8 cellular contexts compared by ENCODE assay signal in the genomic region with DNA sequence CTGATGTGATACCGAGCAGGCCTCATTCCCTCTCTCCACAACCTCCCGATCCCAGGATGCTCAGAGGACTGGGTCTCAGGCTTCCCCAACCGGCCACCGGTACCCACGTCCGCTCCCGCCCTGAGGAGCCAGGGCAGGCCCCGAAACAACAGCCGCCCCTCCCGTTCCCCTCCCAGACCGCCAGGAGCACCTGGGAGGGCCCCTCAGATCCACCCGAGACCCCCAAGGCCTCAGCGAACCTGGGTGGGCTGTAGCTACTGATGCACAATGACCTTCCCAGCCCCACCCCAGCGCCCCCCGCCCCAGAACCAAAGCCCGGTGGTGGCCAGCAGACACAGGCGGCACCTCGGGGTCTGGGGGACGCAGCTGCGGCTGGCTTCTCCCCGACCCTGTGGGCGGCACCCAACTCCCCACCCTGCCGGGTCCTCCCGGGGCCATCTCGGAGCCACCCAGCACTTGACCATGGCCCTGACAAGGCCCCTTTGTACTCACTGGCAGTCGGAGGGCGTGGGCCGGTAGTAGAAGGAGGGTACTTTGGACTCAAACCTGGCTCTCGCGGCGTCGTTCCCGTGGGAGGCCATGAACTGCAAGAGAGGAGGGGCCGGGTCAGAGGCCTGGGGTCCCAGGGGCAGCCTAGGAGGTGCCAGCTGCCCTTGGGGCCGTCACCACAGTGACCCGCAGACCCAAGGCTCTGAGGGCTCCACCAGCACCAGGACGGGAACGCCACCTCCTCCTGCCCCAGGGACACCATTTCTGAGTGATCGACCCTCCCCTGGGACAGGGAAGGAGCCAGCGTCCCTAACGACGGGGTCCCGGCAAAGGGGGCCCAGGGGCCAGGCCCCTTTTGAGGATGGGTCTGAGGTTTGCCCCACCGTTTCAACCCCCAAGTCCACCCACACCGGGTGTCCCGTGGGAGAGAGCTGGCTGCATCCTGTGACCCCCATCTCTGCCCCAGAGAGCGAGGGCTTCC. TPM values are rescaled to one million over a fixed set of nuclear protein-coding genes. Genes with fewer than 3 reads are reported as not detected.
DNase-seq lines count a peak whose midpoint lies in the region; ATAC-seq and TF ChIP-seq lines count a peak whose summit lies in the region.
"Had no signal": no experiment of that assay in that cellular context is flagged by ENCODE, and none has a peak within 500 bp of the region (broad histone marks: within the 10 kb centered on the region; RNA-seq: fewer than 3 reads in every experiment).

No MANE protein-coding gene starts in this region.

- peak overlapping the region; percentile 85 for H3K4me2 ChIP-seq in OCI-LY3 (ENCODE audit: low read length)
- no peak overlapping the region for H3K4me2 ChIP-seq in trophoblast cell (ENCODE audit: low read length)

- no peak overlapping the region for H3K18ac ChIP-seq in trophoblast cell (ENCODE audit: low read length)

- H3K27me3 ChIP-seq in OCI-LY3 (ENCODE audit: low read depth, low read length), result peaks cover 43% of the 10 kb centered on the region
- no peaks in the 10 kb centered on the region for H3K27me3 ChIP-seq in duodenal mucosa (ENCODE audit: control insufficient read depth in 1 of 2, insufficient read depth in 2 of 2, low read length in 2 of 2)
- H3K27me3 ChIP-seq in trophoblast cell (ENCODE audit: insufficient read depth, low read length), result no peaks in the 10 kb centered on the region

- no peak for ATAC-seq in HG03571 (IDR thresholded peaks at IDR 0.05; ENCODE audit: unreplicated experiment)

- no peaks in the 10 kb centered on the region for H4K20me1 ChIP-seq in OCI-LY3 (ENCODE audit: insufficient read depth, low read length)

- H4K91ac ChIP-seq in trophoblast cell (ENCODE audit: low read depth, low read length), result no peak overlapping the region

- no peak overlapping the region for H3K9ac ChIP-seq in OCI-LY3 (ENCODE audit: low read length)
- peak overlapping the region; percentile 65 to 74 for H3K9ac ChIP-seq in duodenal mucosa (ENCODE audit: low read depth in 1 of 2, low read length in 2 of 2)
- H3K9ac ChIP-seq in trophoblast cell (ENCODE audit: low read length), result no peak overlapping the region

- no peak overlapping the region for H2BK120ac ChIP-seq in trophoblast cell (ENCODE audit: insufficient read depth, low read length, poor library complexity)

- H2BK12ac ChIP-seq in trophoblast cell (ENCODE audit: low read length), result no peak overlapping the region

- DNase-seq in trophoblast cell (no peak), OCI-M1 (lab: John Stamatoyannopoulos, UW) (no peak), NCI-H446 treated with DMSO at 0.1 percent for 48 hours (lab: John Stamatoyannopoulos, UW) (no peak)
- DNase-seq: activated CD4-positive, alpha-beta T cell treated with anti-CD3 and anti-CD28 coated beads, Interleukin-2, amount 50 U/mL, for 48 hours; effector CD4-positive, alpha-beta T cell had no signal

- H2BK5ac ChIP-seq in trophoblast cell (ENCODE audit: low read depth, low read length, poor library complexity), result no peak overlapping the region

- no peak overlapping the region for H4K12ac ChIP-seq in trophoblast cell (ENCODE audit: low read depth, low read length)

- H3K36me3 ChIP-seq in OCI-LY3 (replicated peaks; ENCODE audit: low read depth, low read length) (no peaks in the 10 kb centered on the region), duodenal mucosa (ENCODE audit: control insufficient read depth in 1 of 2, insufficient read depth in 2 of 2, low read length in 2 of 2) (peaks cover 2 to 3% of the 10 kb centered on the region in 2 donors), trophoblast cell (ENCODE audit: control insufficient read depth in 1 of 2, insufficient read depth in 2 of 2, low read length in 2 of 2) (no peaks in the 10 kb centered on the region)

- no peak overlapping the region for H4K8ac ChIP-seq in trophoblast cell (ENCODE audit: low read depth, low read length)

- WGBS in trophoblast cell (ENCODE audit: extremely low coverage, insufficient coverage, insufficient read length), result no CpG with 5 or more reads among the region's 47 CpGs

- H3K4ac ChIP-seq in trophoblast cell (ENCODE audit: low read depth, low read length), result no peak overlapping the region

- H3K14ac ChIP-seq in trophoblast cell (ENCODE audit: low read length), result no peak overlapping the region

- H3K79me2 ChIP-seq in OCI-LY3 (ENCODE audit: low read length) (no peaks in the 10 kb centered on the region), trophoblast cell (ENCODE audit: control insufficient read depth, insufficient read depth, low read length, poor library complexity) (no peaks in the 10 kb centered on the region)

- H3K79me1 ChIP-seq in trophoblast cell (ENCODE audit: low read length), result no peaks in the 10 kb centered on the region

- H2AFZ ChIP-seq in OCI-LY3 (ENCODE audit: low read depth, low read length), result no peak overlapping the region
- no peak overlapping the region for H2AFZ ChIP-seq in trophoblast cell (ENCODE audit: insufficient read depth, low read length, poor library complexity)

- no peak for TF ChIP-seq CTCF in OCI-LY3 (IDR thresholded peaks at IDR 0.05; ENCODE audit: low read depth, low read length)

- no peak overlapping the region for H2AK5ac ChIP-seq in trophoblast cell (ENCODE audit: low read length)

- H3K23ac ChIP-seq in trophoblast cell (ENCODE audit: low read length), result no peak overlapping the region

- H3K4me3 ChIP-seq in OCI-LY3 (ENCODE audit: low read length), result no peak overlapping the region
- peak overlapping the region in 1 of 2 donors; percentile 32 for H3K4me3 ChIP-seq in duodenal mucosa (ENCODE audit: low read depth in 1 of 2, low read length in 2 of 2)
- peak overlapping the region; percentile 27 for H3K4me3 ChIP-seq in trophoblast cell (ENCODE audit: low read depth, low read length)

- H3K27ac ChIP-seq in OCI-LY3 (ENCODE audit: low read length) (no peak overlapping the region), duodenal mucosa (ENCODE audit: low read depth, low read length) (peak overlapping the region; percentile 81), trophoblast cell (ENCODE audit: low read depth, low read length) (no peak overlapping the region)

- H3K4me1 ChIP-seq in OCI-LY3 (ENCODE audit: low read length) (peaks cover 64% of the 10 kb centered on the region), duodenal mucosa (ENCODE audit: control insufficient read depth in 1 of 2, insufficient read depth in 2 of 2, low read length in 2 of 2) (peaks cover 49 to 53% of the 10 kb centered on the region in 2 donors), trophoblast cell (ENCODE audit: control insufficient read depth in 1 of 2, insufficient read depth in 2 of 2, low read length in 2 of 2) (peaks cover 2 to 6% of the 10 kb centered on the region in 2 experiments)

- H3K9me3 ChIP-seq in OCI-LY3 (ENCODE audit: insufficient read depth, low read length) (no peaks in the 10 kb centered on the region), duodenal mucosa (ENCODE audit: control insufficient read depth in 1 of 2, low read length in 2 of 2) (no peaks in the 10 kb centered on the region), trophoblast cell (ENCODE audit: insufficient read depth, low read depth, low read length) (no peaks in the 10 kb centered on the region)

RNA-seq across cellular contexts. Expression of gene ADAP1, which starts 28.1 kb away (rescaled TPM):
- polyA plus RNA-seq in trophoblast cell (2013), result 1.0 and 1.4 TPM in 2 replicates

RNA-seq across cellular contexts. Expression of gene COX19, which starts 49.0 kb away (rescaled TPM):
- 8.3 and 8.4 TPM in 2 replicates for polyA plus RNA-seq in trophoblast cell (2013)

RNA-seq across cellular contexts. Expression of gene GET4, which starts 50.0 kb away (rescaled TPM):
- polyA plus RNA-seq in trophoblast cell (2013), result 81.6 and 84.3 TPM in 2 replicates

RNA-seq across cellular contexts. Expression of gene CYP2W1, which starts 56.6 kb away (rescaled TPM):
- 0.01 TPM in 1 of 2 replicates, not detected in the other for polyA plus RNA-seq in trophoblast cell (2013)

Comparison
In these comparisons a context has a peak if more than half of its experiments do, and no peak if none do; other contexts are left out.
1. H3K9ac ChIP-seq: peak in duodenal mucosa (2 of 2); none in OCI-LY3 (single experiment) and trophoblast cell (single experiment).